5 cellular contexts compared by ENCODE assay signal in the genomic region with DNA sequence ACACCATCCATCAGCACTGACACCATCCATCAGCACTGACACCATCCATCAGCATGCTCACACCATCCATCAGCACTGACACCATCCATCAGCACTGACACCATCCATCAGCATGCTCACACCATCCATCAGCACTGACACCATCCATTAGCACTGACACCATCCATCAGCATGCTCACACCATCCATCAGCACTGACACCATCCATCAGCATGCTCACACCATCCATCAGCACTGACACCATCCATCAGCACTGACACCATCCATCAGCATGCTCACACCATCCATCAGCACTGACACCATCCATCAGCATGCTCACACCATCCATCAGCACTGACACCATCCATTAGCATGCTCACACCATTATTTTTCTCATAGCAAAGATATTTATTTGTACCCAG. TPM values are rescaled to one million over a fixed set of nuclear protein-coding genes. Genes with fewer than 3 reads are reported as not detected.
"Had no signal": no experiment of that assay in that cellular context is flagged by ENCODE, and none has a peak within 500 bp of the region (broad histone marks: within the 10 kb centered on the region; RNA-seq: fewer than 3 reads in every experiment).

No MANE protein-coding gene starts in this region.

RNA-seq across cellular contexts. Expression of a gene that starts 48.3 kb away (rescaled TPM):
- total RNA-seq: endothelial cell of umbilical vein, epithelial cell of proximal tubule, foreskin keratinocyte, gastrocnemius medialis, glomerular endothelial cell had no signal
- polyA plus RNA-seq: endothelial cell of umbilical vein had no signal
